Comparison of ENCODE assay signal across 39 cellular contexts in genomic region chr15:65603134-65603533, GRCh38.
"Had no signal": no experiment of that assay in that cellular context is flagged by ENCODE, and none has a peak within 500 bp of the region (broad histone marks: within the 10 kb centered on the region; RNA-seq: fewer than 3 reads in every experiment).

No MANE protein-coding gene starts in this region.

- H3K9me3 ChIP-seq: adrenal gland, body of pancreas, breast epithelium had no signal

- H3K9me3 Mint-ChIP-seq: activated B cell treated with CpG ODN at 0.5 μM for 24 hours; activated CD4-positive, alpha-beta memory T cell treated with anti-CD3 and anti-CD28 coated beads for 36 hours; activated CD4-positive, alpha-beta T cell treated with anti-CD3 and anti-CD28 coated beads, Interleukin-2, amount 10 ng/mL, durations not matched to agents 24 days and 14 days; activated CD8-positive, alpha-beta T cell treated with anti-CD3 and anti-CD28 coated beads for 36 hours; activated naive CD4-positive, alpha-beta T cell treated with anti-CD3 and anti-CD28 coated beads for 36 hours; activated naive CD4-positive, alpha-beta T cell treated with anti-CD3 and anti-CD28 coated beads, Interleukin-2, amount 50 U/mL, for 72 hours; activated naive CD8-positive, alpha-beta T cell treated with anti-CD3 and anti-CD28 coated beads for 36 hours; activated T-cell treated with anti-CD3 and anti-CD28 coated beads, Interleukin-2, amount 50 U/mL, for 24 hours; activated T-helper 1 cell treated with anti-CD3 and anti-CD28 coated beads, Interleukin-12 subunit alpha, Interleukin-12 subunit beta, Interleukin-2, Interleukin-4 antibody, amounts not matched to agents 30 ng/mL and 10 ng/mL and 1 ng/mL, durations not matched to agents 14 hours and 24 hours and 36 hours; activated T-helper 17 cell treated with anti-CD3 and anti-CD28 coated beads, Interleukin-2, amount 50 U/mL, for 72 hours; central memory CD8-positive, alpha-beta T cell; T-helper 1 cell treated with Interleukin-12 subunit alpha and Interleukin-12 subunit beta and Interleukin-4 antibody, amounts not matched to agents 30 μg/mL and 1 μg/mL, for 36 hours; T-helper 2 cell treated with Interferon-gamma antibody and Interleukin-4, amounts not matched to agents 5 μg/mL and 100 μg/mL, for 36 hours had no signal

- H3K4me3 Mint-ChIP-seq: activated B cell treated with CpG ODN at 0.5 μM for 24 hours; activated CD4-positive, alpha-beta memory T cell treated with anti-CD3 and anti-CD28 coated beads for 36 hours; activated CD4-positive, alpha-beta T cell treated with anti-CD3 and anti-CD28 coated beads, Interleukin-2, amount 10 ng/mL, durations not matched to agents 24 days and 14 days; activated CD8-positive, alpha-beta T cell treated with anti-CD3 and anti-CD28 coated beads for 36 hours; activated naive CD4-positive, alpha-beta T cell treated with anti-CD3 and anti-CD28 coated beads for 36 hours; activated naive CD8-positive, alpha-beta T cell treated with anti-CD3 and anti-CD28 coated beads for 36 hours; activated T-cell treated with anti-CD3 and anti-CD28 coated beads, Interleukin-2, amount 50 U/mL, for 24 hours; activated T-helper 1 cell treated with anti-CD3 and anti-CD28 coated beads, Interleukin-12 subunit alpha, Interleukin-12 subunit beta, Interleukin-2, Interleukin-4 antibody, amounts not matched to agents 30 ng/mL and 10 ng/mL and 1 ng/mL, durations not matched to agents 14 hours and 24 hours and 36 hours; activated T-helper 17 cell treated with anti-CD3 and anti-CD28 coated beads, Interleukin-2, amount 50 U/mL, for 72 hours; central memory CD8-positive, alpha-beta T cell; T-helper 1 cell treated with Interleukin-12 subunit alpha and Interleukin-12 subunit beta and Interleukin-4 antibody, amounts not matched to agents 30 μg/mL and 1 μg/mL, for 36 hours; T-helper 2 cell treated with Interferon-gamma antibody and Interleukin-4, amounts not matched to agents 5 μg/mL and 100 μg/mL, for 36 hours had no signal

- DNase-seq: activated B cell treated with CpG ODN at 0.5 μM for 24 hours; activated CD4-positive, alpha-beta memory T cell treated with anti-CD3 and anti-CD28 coated beads for 36 hours; activated CD4-positive, alpha-beta T cell treated with anti-CD3 and anti-CD28 coated beads for 4 hours; activated CD4-positive, alpha-beta T cell treated with anti-CD3 and anti-CD28 coated beads, Interleukin-2, amount 10 ng/mL, durations not matched to agents 24 days and 14 days; activated CD4-positive, alpha-beta T cell treated with anti-CD3 and anti-CD28 coated beads, Interleukin-2, amount 50 U/mL, for 1 hour; activated CD4-positive, alpha-beta T cell treated with anti-CD3 and anti-CD28 coated beads, Interleukin-2, amount 50 U/mL, for 4 hours; activated CD4-positive, CD25-positive, alpha-beta regulatory T cell treated with anti-CD3 and anti-CD28 coated beads, Interleukin-2, amount 50 U/mL, for 72 hours; activated CD8-positive, alpha-beta memory T cell treated with anti-CD3 and anti-CD28 coated beads, Interleukin-2, amount 50 U/mL, for 4 hours; activated CD8-positive, alpha-beta T cell treated with anti-CD3 and anti-CD28 coated beads for 36 hours; activated effector memory CD4-positive, alpha-beta T cell treated with anti-CD3 and anti-CD28 coated beads, Interleukin-2, amount 50 U/mL, for 16 hours; activated gamma-delta T cell treated with Interleukin-2 at 50 U/mL for 16 hours; activated naive CD4-positive, alpha-beta T cell; activated naive CD4-positive, alpha-beta T cell treated with anti-CD3 and anti-CD28 coated beads for 36 hours; activated naive CD4-positive, alpha-beta T cell treated with anti-CD3 and anti-CD28 coated beads, Interleukin-2, amount 50 U/mL, for 16 hours; activated naive CD8-positive, alpha-beta T cell treated with anti-CD3 and anti-CD28 coated beads for 36 hours; activated T-cell treated with anti-CD3 and anti-CD28 coated beads for 4 hours; activated T-cell treated with anti-CD3 and anti-CD28 coated beads, Interleukin-2, amount 50 U/mL, for 24 hours; activated T-cell treated with anti-CD3 and anti-CD28 coated beads, Interleukin-2, amount 50 U/mL, for 48 hours; adrenal gland; amniotic stem cell; aorta; body of pancreas; brain microvascular endothelial cell; caudate nucleus; cerebellar nuclear complex; T-helper 1 cell; T-helper 2 cell; T-helper 9 cell had no signal

- H3K4me1 Mint-ChIP-seq: activated B cell treated with CpG ODN at 0.5 μM for 24 hours; activated T-helper 17 cell treated with anti-CD3 and anti-CD28 coated beads, Interleukin-2, amount 50 U/mL, for 72 hours; central memory CD8-positive, alpha-beta T cell had no signal

- H3K27me3 Mint-ChIP-seq: activated B cell treated with CpG ODN at 0.5 μM for 24 hours; activated CD4-positive, alpha-beta memory T cell treated with anti-CD3 and anti-CD28 coated beads for 36 hours; activated CD4-positive, alpha-beta T cell treated with anti-CD3 and anti-CD28 coated beads, Interleukin-2, amount 10 ng/mL, durations not matched to agents 24 days and 14 days; activated CD8-positive, alpha-beta T cell treated with anti-CD3 and anti-CD28 coated beads for 36 hours; activated naive CD8-positive, alpha-beta T cell treated with anti-CD3 and anti-CD28 coated beads for 36 hours; activated T-cell treated with anti-CD3 and anti-CD28 coated beads, Interleukin-2, amount 50 U/mL, for 24 hours; activated T-helper 17 cell treated with anti-CD3 and anti-CD28 coated beads, Interleukin-2, amount 50 U/mL, for 72 hours; central memory CD8-positive, alpha-beta T cell had no signal

- H3K4me3 ChIP-seq: adrenal gland, body of pancreas, breast epithelium, cardiac muscle cell had no signal

- H3K27ac Mint-ChIP-seq: activated B cell treated with CpG ODN at 0.5 μM for 24 hours; activated CD4-positive, alpha-beta memory T cell treated with anti-CD3 and anti-CD28 coated beads for 36 hours; activated CD4-positive, alpha-beta T cell treated with anti-CD3 and anti-CD28 coated beads, Interleukin-2, amount 10 ng/mL, durations not matched to agents 24 days and 14 days; activated CD8-positive, alpha-beta T cell treated with anti-CD3 and anti-CD28 coated beads for 36 hours; activated naive CD4-positive, alpha-beta T cell treated with anti-CD3 and anti-CD28 coated beads for 36 hours; activated naive CD4-positive, alpha-beta T cell treated with anti-CD3 and anti-CD28 coated beads, Interleukin-2, amount 50 U/mL, for 72 hours; activated naive CD8-positive, alpha-beta T cell treated with anti-CD3 and anti-CD28 coated beads for 36 hours; activated T-cell treated with anti-CD3 and anti-CD28 coated beads, Interleukin-2, amount 50 U/mL, for 24 hours; activated T-helper 1 cell treated with anti-CD3 and anti-CD28 coated beads, Interleukin-12 subunit alpha, Interleukin-12 subunit beta, Interleukin-2, Interleukin-4 antibody, amounts not matched to agents 30 ng/mL and 10 ng/mL and 1 ng/mL, durations not matched to agents 14 hours and 24 hours and 36 hours; activated T-helper 17 cell treated with anti-CD3 and anti-CD28 coated beads, Interleukin-2, amount 50 U/mL, for 72 hours; T-helper 1 cell treated with Interleukin-12 subunit alpha and Interleukin-12 subunit beta and Interleukin-4 antibody, amounts not matched to agents 30 μg/mL and 1 μg/mL, for 36 hours; T-helper 2 cell treated with Interferon-gamma antibody and Interleukin-4, amounts not matched to agents 5 μg/mL and 100 μg/mL, for 36 hours had no signal

- FAIRE-seq: astrocyte, TTC549 had no signal

- H3K4me1 ChIP-seq: body of pancreas, breast epithelium had no signal

- H3K27me3 ChIP-seq: adrenal gland, body of pancreas, brain microvascular endothelial cell, breast epithelium, cardiac muscle cell had no signal

- ATAC-seq: activated CD8-positive, alpha-beta T cell treated with anti-CD3 and anti-CD28 coated beads for 36 hours; activated naive CD4-positive, alpha-beta T cell treated with anti-CD3 and anti-CD28 coated beads, Interleukin-2, amount 50 U/mL, for 72 hours; activated T-helper 17 cell treated with anti-CD3 and anti-CD28 coated beads, Interleukin-2, amount 50 U/mL, for 72 hours; body of pancreas had no signal

- H3K27ac ChIP-seq: adrenal gland, body of pancreas, brain microvascular endothelial cell, breast epithelium, cardiac muscle cell, VCaP had no signal
